ENCODE assay signal across 10 cellular contexts in genomic region chr7:135242096-135242684, GRCh38. TPM values are rescaled to one million over a fixed set of nuclear protein-coding genes. Genes with fewer than 3 reads are reported as not detected.
"Had no signal": no experiment of that assay in that cellular context is flagged by ENCODE, and none has a peak within 500 bp of the region (broad histone marks: within the 10 kb centered on the region; RNA-seq: fewer than 3 reads in every experiment).

No MANE protein-coding gene starts in this region.

- H3K9me3 ChIP-seq: HAP-1 had no signal

- H3K4me3 ChIP-seq: HAP-1 had no signal

- DNase-seq: GOT3, H7, HFFc6, KG1 had no signal

- FAIRE-seq: HTR-8/SVneo had no signal

- H3K4me1 ChIP-seq: HAP-1 had no signal

- ATAC-seq: HCT116 had no signal

- H3K27ac Mint-ChIP-seq: HFFc6 had no signal

- H3K36me3 ChIP-seq: HAP-1 had no signal

- H3K4me3 Mint-ChIP-seq: HFFc6, IgD-negative memory B cell had no signal

- H3K9me3 Mint-ChIP-seq: HFFc6, IgD-negative memory B cell had no signal

RNA-seq across cellular contexts. Expression of gene STRA8, which starts 8.6 kb away (rescaled TPM):
- total RNA-seq: H4, H7, HFFc6, HT-29 had no signal
- polyA plus RNA-seq: IgD-negative memory B cell had no signal
